ENCODE assay signal across 8 cellular contexts in the genomic region with DNA sequence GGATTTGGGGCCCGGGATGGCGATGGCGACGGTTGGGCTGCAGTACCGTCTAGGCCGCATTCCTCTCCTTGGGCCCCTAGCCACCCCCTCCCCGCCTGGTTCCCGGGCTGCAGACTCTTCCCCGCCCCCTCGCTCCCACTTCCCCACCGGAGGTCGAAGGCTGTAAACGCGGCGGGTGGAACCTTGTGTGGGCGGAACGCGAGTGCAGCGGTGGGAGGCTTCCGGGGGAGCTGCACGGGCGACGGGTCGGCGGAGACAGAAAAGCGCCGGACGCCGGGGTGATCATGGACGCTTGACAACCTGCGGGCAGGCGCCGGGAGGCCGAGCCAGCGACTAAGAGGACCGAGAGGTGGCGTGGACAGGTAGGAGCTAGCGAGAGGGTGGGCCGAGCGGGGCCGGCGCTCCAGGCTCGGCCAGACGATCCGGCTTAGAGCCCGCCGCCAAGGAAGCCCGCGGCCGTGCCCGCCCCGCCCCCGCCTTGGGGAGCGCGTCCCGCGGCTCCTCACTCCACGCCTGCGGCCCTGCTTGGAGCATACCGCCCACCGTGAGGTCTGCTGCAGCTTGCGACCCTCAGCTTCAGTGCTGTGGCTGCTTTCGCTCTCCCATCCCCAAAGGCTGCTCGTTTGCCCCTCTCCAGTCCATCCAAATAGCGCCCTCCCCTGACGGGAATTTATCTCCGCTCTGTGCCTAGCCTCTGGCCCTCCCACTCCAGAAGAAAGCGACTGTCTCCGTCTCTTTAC. TPM values are rescaled to one million over a fixed set of nuclear protein-coding genes. Genes with fewer than 3 reads are reported as not detected.
DNase-seq lines count a peak whose midpoint lies in the region; ATAC-seq and TF ChIP-seq lines count a peak whose summit lies in the region.

A gene (plus strand): TSS at position 269 of the 740 bp plus-strand sequence. CDS start 2,126 bp downstream, outside the sequence.

- DNase-seq in GM12864 (ENCODE audit: low read depth) (peak; percentile 57), NCI-H1436 (lab: John Stamatoyannopoulos, UW) (peak; percentile 71), amniotic epithelial cell (ENCODE audit: low read depth) (peak; percentile 78), left ventricle myocardium inferior (peak; percentile 77), prostate gland (ENCODE audit: low spot score) (peak; percentile 53), ureter (ENCODE audit: low spot score) (peak; percentile 83)

- intact Hi-C loops in T-helper 1 cell treated with Interleukin-12 subunit alpha and Interleukin-12 subunit beta and Interleukin-4 antibody, amounts not matched to agents 30 ng/mL and 1 ng/mL, for 36 hours (cut with micrococcal nuclease) = loop anchor here (1.0 to 10.0 kb wide), 3 partner anchors 175 to 1862 kb away; a partner anchor contains a TSS
- intact Hi-C loops in left ventricle myocardium inferior (cut with micrococcal nuclease) = no loop called here
- intact Hi-C loops in prostate gland (cut with DNase I) = loop anchor here (10.0 kb wide), 1 partner anchor 178 kb away; a partner anchor contains a TSS

- peak within 1 kb of the TSS; percentile 98 for H3K4me3 ChIP-seq in GM12864 (ENCODE audit: low read depth, low read length)
- H3K4me3 ChIP-seq in left ventricle myocardium inferior = peak within 1 kb of the TSS; percentile 96
- H3K4me3 ChIP-seq in prostate gland = peak within 1 kb of the TSS; percentile 69 to 95

- H3K36me3 ChIP-seq in left ventricle myocardium inferior = peaks cover 22% of the 10 kb centered on the region
- H3K36me3 ChIP-seq in prostate gland = no peaks in the 10 kb centered on the region

- peak; percentile 23 for TF ChIP-seq POLR2A in prostate gland (IDR thresholded peaks at IDR 0.05)

- H3K27ac ChIP-seq in left ventricle myocardium inferior (replicated peaks) (peak within 1 kb of the TSS; percentile 78), prostate gland (peak within 1 kb of the TSS; percentile 50 to 58)

- peak; percentile 64 for ATAC-seq in HG02678 (IDR thresholded peaks at IDR 0.05; ENCODE audit: unreplicated experiment)

- under 1% methylated on average over 68 of the region's 69 CpGs for WGBS in prostate gland

- H3K27me3 ChIP-seq in left ventricle myocardium inferior (ENCODE audit: low read depth) = no peaks in the 10 kb centered on the region
- no peaks in the 10 kb centered on the region for H3K27me3 ChIP-seq in prostate gland (replicated peaks; ENCODE audit: insufficient read depth)

- H3K4me1 ChIP-seq in left ventricle myocardium inferior = peaks cover 83% of the 10 kb centered on the region
- H3K4me1 ChIP-seq in prostate gland (replicated peaks) = no peaks in the 10 kb centered on the region

- TF ChIP-seq CTCF in GM12864 (IDR thresholded peaks at IDR 0.05; ENCODE audit: low read depth, low read length, missing control alignments) (peak; percentile 54), left ventricle myocardium inferior (IDR thresholded peaks at IDR 0.05; ENCODE audit: borderline replicate concordance) (no peak), prostate gland (IDR thresholded peaks at IDR 0.05) (peak in 2 of 4 experiments; percentile 17 to 20)

- no peaks in the 10 kb centered on the region for H3K9me3 ChIP-seq in left ventricle myocardium inferior (replicated peaks)
- H3K9me3 ChIP-seq in prostate gland = no peaks in the 10 kb centered on the region

RNA-seq across cellular contexts. Expression of the gene that starts here (rescaled TPM):
- total RNA-seq in T-helper 1 cell treated with Interleukin-12 subunit alpha and Interleukin-12 subunit beta and Interleukin-4 antibody, amounts not matched to agents 30 ng/mL and 1 ng/mL, for 36 hours = 45.2 and 47.3 TPM in 2 replicates
- total RNA-seq in left ventricle myocardium inferior (21.3 TPM), prostate gland (10 to 100 TPM; 20.4 to 42.7 TPM), ureter (47.7 TPM)

Comparison
In these comparisons a context has a peak if more than half of its experiments do, and no peak if none do; other contexts are left out.
1. Peak in every context shown above with its lines: DNase-seq, ATAC-seq, H3K4me3 ChIP-seq and H3K27ac ChIP-seq.